Comparison of ENCODE assay signal across 9 cellular contexts in genomic region chr2:230814616-230815015, GRCh38. TPM values are rescaled to one million over a fixed set of nuclear protein-coding genes. Genes with fewer than 3 reads are reported as not detected.
DNase-seq lines count a peak whose midpoint lies in the region; ATAC-seq and TF ChIP-seq lines count a peak whose summit lies in the region.
"Had no signal": no experiment of that assay in that cellular context is flagged by ENCODE, and none has a peak within 500 bp of the region (broad histone marks: within the 10 kb centered on the region; RNA-seq: fewer than 3 reads in every experiment).

No MANE protein-coding gene starts in this region.

- H3K9me3 ChIP-seq in naive thymus-derived CD4-positive, alpha-beta T cell (ENCODE audit: control insufficient read depth in 2 of 3, low read length in 3 of 3), result no peaks in the 10 kb centered on the region
- H3K9me3 ChIP-seq in thyroid gland, result no peaks in the 10 kb centered on the region

- H3K27ac Mint-ChIP-seq in naive thymus-derived CD4-positive, alpha-beta T cell, result peak overlapping the region in 7 of 9 donors; percentile 12 to 76 (median 70)
- H3K27ac Mint-ChIP-seq in naive thymus-derived CD8-positive, alpha-beta T cell, result peak overlapping the region in 4 of 10 donors; percentile 25 to 75 (median 48)

- TF ChIP-seq EP300 in Ishikawa (IDR thresholded peaks at IDR 0.05; ENCODE audit: borderline replicate concordance), result no peak

- peaks cover 9 to 82% (median 21%) of the 10 kb centered on the region in 3 experiments for H3K36me3 ChIP-seq in naive thymus-derived CD4-positive, alpha-beta T cell (ENCODE audit: control insufficient read depth in 2 of 3, insufficient read depth in 3 of 3, low read length in 3 of 3)
- H3K36me3 ChIP-seq in thyroid gland, result peaks cover 13 to 26% of the 10 kb centered on the region in 2 donors

- no peaks in the 10 kb centered on the region for H3K27me3 ChIP-seq in naive thymus-derived CD4-positive, alpha-beta T cell (ENCODE audit: control insufficient read depth in 2 of 2, insufficient read depth in 2 of 2, low read length in 2 of 2)
- H3K27me3 ChIP-seq in thyroid gland, result no peaks in the 10 kb centered on the region

- DNase-seq in DMS 273 (lab: John Stamatoyannopoulos, UW; ENCODE audit: unreplicated experiment) (peak; percentile 27), DMS 273 treated with DMSO at 0.1 percent for 48 hours (lab: John Stamatoyannopoulos, UW) (no peak), astrocyte of the hippocampus (ENCODE audit: low read depth, low spot score) (peak; percentile 46), amygdala (lab: John Stamatoyannopoulos, UW) (no peak), thyroid gland (no peak)
- no peak for DNase-seq in naive thymus-derived CD4-positive, alpha-beta T cell
- no peak for DNase-seq in naive thymus-derived CD8-positive, alpha-beta T cell
- DNase-seq: stimulated activated CD8-positive, alpha-beta memory T cell treated with anti-CD3 and anti-CD28 coated beads, Interleukin-4, amount 100 ng/mL, for 48 hours had no signal

- peak in 2 of 6 experiments; percentile 20 to 24 for TF ChIP-seq CTCF in thyroid gland (IDR thresholded peaks at IDR 0.05)

- no peak overlapping the region for H3K4me3 Mint-ChIP-seq in naive thymus-derived CD4-positive, alpha-beta T cell
- no peak overlapping the region for H3K4me3 Mint-ChIP-seq in naive thymus-derived CD8-positive, alpha-beta T cell

- intact Hi-C loops in naive thymus-derived CD4-positive, alpha-beta T cell (cut with micrococcal nuclease), result loop anchor here in 1 of 2 donors (1.0 kb wide), 1 partner anchor 806 kb away; no protein-coding TSS in a partner anchor
- intact Hi-C loops in thyroid gland (cut with DNase I), result no loop called here

- no peak overlapping the region for H3K27ac ChIP-seq in naive thymus-derived CD4-positive, alpha-beta T cell (ENCODE audit: low read depth, low read length)
- no peak overlapping the region for H3K27ac ChIP-seq in thyroid gland

- TF ChIP-seq POLR2A in thyroid gland (IDR thresholded peaks at IDR 0.05), result no peak

- TF ChIP-seq RAD21 in Ishikawa (IDR thresholded peaks at IDR 0.05; ENCODE audit: low read depth), result peak; percentile 48

- 90 to 96% methylated on average over 2 of the region's 2 CpGs for WGBS in thyroid gland, 2 donors

- no peaks in the 10 kb centered on the region for H3K9me3 Mint-ChIP-seq in naive thymus-derived CD4-positive, alpha-beta T cell
- no peaks in the 10 kb centered on the region for H3K9me3 Mint-ChIP-seq in naive thymus-derived CD8-positive, alpha-beta T cell

- CTCF ChIA-PET in naive thymus-derived CD4-positive, alpha-beta T cell (lab: Charles Lee), result interaction anchor here (1.1 kb wide), 1 partner anchor 10 kb away, joined by 6 read pairs; no protein-coding TSS in a partner anchor

- no peaks in the 10 kb centered on the region for H3K4me1 ChIP-seq in naive thymus-derived CD4-positive, alpha-beta T cell (ENCODE audit: control insufficient read depth in 2 of 2, insufficient read depth in 2 of 2, low read length in 2 of 2)
- H3K4me1 ChIP-seq in thyroid gland, result no peaks in the 10 kb centered on the region

- peaks cover 13 to 41% (median 29%) of the 10 kb centered on the region in 5 donors for H3K36me3 Mint-ChIP-seq in naive thymus-derived CD4-positive, alpha-beta T cell
- H3K36me3 Mint-ChIP-seq in naive thymus-derived CD8-positive, alpha-beta T cell, result peaks cover 0 to 90% (median 18%) of the 10 kb centered on the region in 3 donors

- ATAC-seq in naive thymus-derived CD4-positive, alpha-beta T cell, result no peak
- no peak for ATAC-seq in naive thymus-derived CD8-positive, alpha-beta T cell

- H3K4me3 ChIP-seq in naive thymus-derived CD4-positive, alpha-beta T cell (ENCODE audit: low read length), result no peak overlapping the region
- no peak overlapping the region for H3K4me3 ChIP-seq in thyroid gland (replicated peaks in 1 of 3)

- POLR2A ChIA-PET in naive thymus-derived CD4-positive, alpha-beta T cell (lab: Charles Lee), result no interaction called here
- POLR2A ChIA-PET in naive thymus-derived CD8-positive, alpha-beta T cell (lab: Charles Lee), result no interaction called here

- peaks cover 0 to 36% (median 19%) of the 10 kb centered on the region in 7 donors for H3K4me1 Mint-ChIP-seq in naive thymus-derived CD4-positive, alpha-beta T cell
- H3K4me1 Mint-ChIP-seq in naive thymus-derived CD8-positive, alpha-beta T cell, result peaks cover 3 to 15% (median 5%) of the 10 kb centered on the region in 4 donors

- H3K27me3 Mint-ChIP-seq in naive thymus-derived CD4-positive, alpha-beta T cell, result no peaks in the 10 kb centered on the region
- no peaks in the 10 kb centered on the region for H3K27me3 Mint-ChIP-seq in naive thymus-derived CD8-positive, alpha-beta T cell

TF ChIP-seq in Ishikawa, 13 proteins besides CTCF, POLR2A, EP300 and RAD21:
- no peak for TF ChIP-seq NFIC (IDR thresholded peaks at IDR 0.05)
- TF ChIP-seq FOXM1 (IDR thresholded peaks at IDR 0.05; ENCODE audit: borderline replicate concordance, low read depth), result no peak
- TF ChIP-seq, protein P1, sequence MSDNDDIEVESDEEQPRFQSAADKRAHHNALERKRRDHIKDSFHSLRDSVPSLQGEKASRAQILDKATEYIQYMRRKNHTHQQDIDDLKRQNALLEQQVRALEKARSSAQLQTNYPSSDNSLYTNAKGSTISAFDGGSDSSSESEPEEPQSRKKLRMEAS (IDR thresholded peaks at IDR 0.05), result no peak
- TF ChIP-seq TCF12 (IDR thresholded peaks at IDR 0.05; ENCODE audit: low read depth), result no peak
- TF ChIP-seq CREB1 (IDR thresholded peaks at IDR 0.05; ENCODE audit: low read depth), result no peak
- no peak for TF ChIP-seq TAF1 (IDR thresholded peaks at IDR 0.05; ENCODE audit: low read depth)
- no peak for TF ChIP-seq USF1 (IDR thresholded peaks at IDR 0.05)
- TF ChIP-seq YY1 (IDR thresholded peaks at IDR 0.05; ENCODE audit: low read depth), result no peak
- TF ChIP-seq TEAD4 (IDR thresholded peaks at IDR 0.05), result no peak
- no peak for TF ChIP-seq CEBPB (IDR thresholded peaks at IDR 0.05)
- no peak for TF ChIP-seq EGR1 (IDR thresholded peaks at IDR 0.05)
- TF ChIP-seq ZBTB7A (IDR thresholded peaks at IDR 0.05; ENCODE audit: low read depth), result no peak
- no peak for TF ChIP-seq REST (IDR thresholded peaks at IDR 0.05; ENCODE audit: low read depth)

RNA-seq across cellular contexts. Expression of gene ITM2C, which starts 50.1 kb away (rescaled TPM):
- total RNA-seq in naive thymus-derived CD4-positive, alpha-beta T cell, result 10 to 100 TPM in 4 of 5 experiments, 1 to 10 TPM in 1; 7.4 to 27.7 (median 24.7) TPM
- 10 to 100 TPM; 36.2 to 37.4 TPM for polyA plus RNA-seq in naive thymus-derived CD4-positive, alpha-beta T cell
- total RNA-seq in naive thymus-derived CD8-positive, alpha-beta T cell, result 10 to 100 TPM; 30.9 to 38.7 TPM
- polyA plus RNA-seq in naive thymus-derived CD8-positive, alpha-beta T cell, result 10 to 100 TPM; 35.4 to 56.7 (median 53.8) TPM
- 10 to 100 TPM; 29.2 to 54.0 (median 45.4) TPM for total RNA-seq in thyroid gland

Comparison
In these comparisons a context has a peak if more than half of its experiments do, and no peak if none do; other contexts are left out.
1. DNase-seq: peak in DMS 273 (single experiment) and astrocyte of the hippocampus (single experiment); none in DMS 273 treated with DMSO at 0.1 percent for 48 hours (single experiment), naive thymus-derived CD4-positive, alpha-beta T cell (0 of 9), naive thymus-derived CD8-positive, alpha-beta T cell (0 of 10), amygdala (0 of 56) and thyroid gland (0 of 2).